Comparison of ENCODE assay signal across 19 cellular contexts in the genomic region with DNA sequence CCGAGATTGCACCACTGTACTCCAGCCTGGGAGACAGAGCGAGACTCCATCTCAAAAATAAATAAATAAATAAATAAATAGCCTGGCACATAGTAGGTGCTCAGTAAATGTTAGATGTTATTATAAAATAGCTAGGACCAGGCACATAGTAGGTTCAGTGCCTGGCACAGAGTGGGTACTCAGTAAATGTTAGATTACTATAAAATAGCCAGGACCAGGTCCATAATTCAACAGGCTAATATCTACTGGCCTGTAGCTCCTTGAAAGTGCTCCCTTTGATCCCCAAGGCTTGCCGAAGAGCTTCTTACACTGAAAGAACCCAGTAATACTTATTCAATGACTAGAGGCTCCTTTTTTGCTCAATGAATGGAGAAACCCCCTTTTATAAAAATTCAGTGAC.
"Had no signal": no experiment of that assay in that cellular context is flagged by ENCODE, and none has a peak within 500 bp of the region (broad histone marks: within the 10 kb centered on the region; RNA-seq: fewer than 3 reads in every experiment).

No MANE protein-coding gene starts in this region.

- H3K36me3 ChIP-seq: SJSA1 had no signal

- DNase-seq: Karpas-422; KG1; MM.1S; NCI-H1092 treated with DMSO at 0.1 percent for 48 hours; NCI-H187; NCI-H2029; NCI-H2081 treated with DMSO at 0.1 percent for 48 hours; NCI-H345; NCI-H446 treated with DMSO at 0.1 percent for 48 hours; NCI-H510A treated with DMSO at 0.1 percent for 48 hours; NCI-H526; NK-92 treated with Interleukin-12 subunit alpha and Interleukin-12 subunit beta, amount 100 ng/mL, for 24 hours; PC-9; Right ventricle myocardium superior; SIG-M5 had no signal

- H3K4me2 ChIP-seq: PC-9 had no signal

- H3K27me3 ChIP-seq: SJSA1 had no signal

- H3K9me3 ChIP-seq: SJSA1 had no signal

- H2AFZ ChIP-seq: PC-9 had no signal

- H3K27ac ChIP-seq: HL-60, PC-9, SJSA1 had no signal

- H3K4me3 ChIP-seq: PC-9, SJSA1, SK-N-MC had no signal

- FAIRE-seq: RCC 7860 had no signal
